Comparison of ENCODE assay signal across 18 cellular contexts in the genomic region with DNA sequence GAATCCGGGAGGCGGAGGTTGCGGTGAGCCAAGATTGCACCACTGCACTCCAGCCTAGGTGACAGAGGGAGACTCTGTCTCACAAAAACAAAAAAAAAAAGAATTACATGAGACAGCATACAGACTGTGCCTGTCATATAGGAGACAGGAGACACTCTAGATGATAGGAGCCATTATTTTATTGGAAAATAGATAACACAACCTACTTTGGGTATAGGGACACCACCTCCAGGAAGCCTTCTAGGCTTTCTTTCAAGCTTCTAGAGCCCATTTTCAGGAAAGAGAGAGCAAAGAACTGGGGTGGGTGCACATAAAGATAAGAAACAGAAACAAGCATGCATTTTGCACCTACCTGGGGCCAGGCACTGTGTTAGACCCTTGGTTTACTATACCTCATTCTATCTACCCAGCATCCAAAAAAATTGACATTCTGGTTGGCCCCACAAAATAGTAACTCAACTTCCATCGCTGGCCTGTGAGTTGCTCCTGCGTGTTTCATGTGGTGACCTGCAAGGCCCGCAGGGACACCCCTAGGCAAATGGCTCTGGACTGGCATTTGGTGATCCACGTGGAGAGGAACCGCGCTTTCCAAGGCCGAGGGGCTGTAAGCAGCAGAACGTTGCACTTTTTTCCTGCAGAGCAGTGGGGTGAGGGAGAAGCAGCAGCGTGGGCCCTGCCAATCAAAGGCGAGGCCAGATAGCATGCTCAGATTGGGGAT. TPM values are rescaled to one million over a fixed set of nuclear protein-coding genes. Genes with fewer than 3 reads are reported as not detected.
DNase-seq lines count a peak whose midpoint lies in the region; ATAC-seq and TF ChIP-seq lines count a peak whose summit lies in the region.
"Had no signal": no experiment of that assay in that cellular context is flagged by ENCODE, and none has a peak within 500 bp of the region (broad histone marks: within the 10 kb centered on the region; RNA-seq: fewer than 3 reads in every experiment).

No MANE protein-coding gene starts in this region.

- H3K14ac ChIP-seq in neuronal stem cell (ENCODE audit: low read length): no peak overlapping the region

- H3K27me3 ChIP-seq in neuronal stem cell (ENCODE audit: control insufficient read depth in 3 of 3, insufficient read depth in 3 of 3, low read depth in 1 of 3, low read length in 3 of 3): peaks cover 0 to 17% (median 0%) of the 10 kb centered on the region in 3 experiments
- H3K27me3 ChIP-seq: BLaER1 treated with 17β-estradiol and CSF1 and Interleukin-3, amounts not matched to agents 10 nM and 100 nM had no signal

- peaks cover 15% of the 10 kb centered on the region for H3K27me3 Mint-ChIP-seq in Calu3 (ENCODE audit: unreplicated experiment)

- no peaks in the 10 kb centered on the region for H3K4me1 Mint-ChIP-seq in Calu3 (ENCODE audit: low read depth, unreplicated experiment)
- H3K4me1 Mint-ChIP-seq: CD4-positive, CD25-positive, alpha-beta regulatory T cell had no signal

- H3K4me1 ChIP-seq in neuronal stem cell (ENCODE audit: control insufficient read depth in 2 of 2, insufficient read depth in 1 of 2, low read depth in 1 of 2, low read length in 2 of 2): peaks cover 6 to 18% of the 10 kb centered on the region in 2 donors

- intact Hi-C loops in cardiac septum (cut with DNase I): no loop called here
- intact Hi-C loops in Right ventricle myocardium inferior (cut with DNase I): no loop called here
- intact Hi-C loops in Calu3 (cut with micrococcal nuclease; ENCODE audit: unreplicated experiment): no loop called here

- H3K4me3 Mint-ChIP-seq in Calu3 (ENCODE audit: low read depth, unreplicated experiment): no peak overlapping the region
- H3K4me3 Mint-ChIP-seq: HFFc6 had no signal

- no peaks in the 10 kb centered on the region for H3K9me3 ChIP-seq in neuronal stem cell (replicated peaks in 1 of 2; ENCODE audit: control insufficient read depth in 2 of 2, insufficient read depth in 1 of 2, low read depth in 1 of 2, low read length in 2 of 2)
- H3K9me3 ChIP-seq: BLaER1 treated with 17β-estradiol and CSF1 and Interleukin-3, amounts not matched to agents 10 nM and 100 nM had no signal

- no peaks in the 10 kb centered on the region for H3K79me1 ChIP-seq in neuronal stem cell (ENCODE audit: low read depth, low read length)

- no peaks in the 10 kb centered on the region for H3K36me3 Mint-ChIP-seq in Calu3 (ENCODE audit: insufficient read depth, unreplicated experiment)
- H3K36me3 Mint-ChIP-seq: CD4-positive, CD25-positive, alpha-beta regulatory T cell had no signal

- no peak overlapping the region for H3K23ac ChIP-seq in neuronal stem cell (ENCODE audit: low read depth, low read length, poor library complexity)

- no peak overlapping the region for H3K9ac ChIP-seq in neuronal stem cell (ENCODE audit: low read depth, low read length, poor library complexity)
- H3K9ac ChIP-seq: BLaER1 treated with 17β-estradiol and CSF1 and Interleukin-3, amounts not matched to agents 10 nM and 100 nM had no signal

- H3K9me3 Mint-ChIP-seq in Calu3 (ENCODE audit: low read depth, unreplicated experiment): no peaks in the 10 kb centered on the region
- H3K9me3 Mint-ChIP-seq: CD4-positive, CD25-positive, alpha-beta regulatory T cell; HFFc6 had no signal

- ATAC-seq in Right ventricle myocardium inferior (no peak), HG02571 (IDR thresholded peaks at IDR 0.05; ENCODE audit: unreplicated experiment) (no peak)
- ATAC-seq: GM12878 had no signal

- CTCF ChIA-PET in Calu3 (lab: Charles Lee): no interaction called here

- no peak overlapping the region for H2BK120ac ChIP-seq in neuronal stem cell (ENCODE audit: low read depth, low read length)

- no peak overlapping the region for H3K4me2 ChIP-seq in neuronal stem cell (ENCODE audit: insufficient read depth, low read length, poor library complexity, severe bottlenecking)

- H2AK5ac ChIP-seq in neuronal stem cell (ENCODE audit: low read depth, low read length): no peak overlapping the region

- no peak overlapping the region for H3K27ac Mint-ChIP-seq in Calu3 (ENCODE audit: unreplicated experiment)
- H3K27ac Mint-ChIP-seq: CD4-positive, CD25-positive, alpha-beta regulatory T cell; HFFc6 had no signal

- no peak overlapping the region for H2BK5ac ChIP-seq in neuronal stem cell (ENCODE audit: low read length)

- no peaks in the 10 kb centered on the region for H3K36me3 ChIP-seq in neuronal stem cell (replicated peaks in 1 of 2; ENCODE audit: control insufficient read depth in 2 of 2, insufficient read depth in 2 of 2, low read length in 2 of 2)
- H3K36me3 ChIP-seq: BLaER1 treated with 17β-estradiol and CSF1 and Interleukin-3, amounts not matched to agents 10 nM and 100 nM had no signal

- TF ChIP-seq CTCF in Calu3 (IDR thresholded peaks at IDR 0.05; ENCODE audit: unreplicated experiment): no peak

- BruUV-seq in Calu3 (replicated peaks; lab: Mats Ljungman, UMichigan): no TSS peak

- H4K91ac ChIP-seq in neuronal stem cell (ENCODE audit: low read depth, low read length, poor library complexity): no peak overlapping the region

- peak overlapping the region; percentile 69 for H2AFZ ChIP-seq in neuronal stem cell (ENCODE audit: low read length)

- H3K27ac ChIP-seq in neuronal stem cell (replicated peaks; ENCODE audit: low read length): no peak overlapping the region
- H3K27ac ChIP-seq: BLaER1 treated with 17β-estradiol and CSF1 and Interleukin-3, amounts not matched to agents 10 nM and 100 nM had no signal

- peak overlapping the region; percentile 1 for H3K18ac ChIP-seq in neuronal stem cell (ENCODE audit: low read length)

- H2BK15ac ChIP-seq in neuronal stem cell (ENCODE audit: low read length): no peak overlapping the region

- no peak overlapping the region for H3K4me3 ChIP-seq in neuronal stem cell (ENCODE audit: low read length in 2 of 2)
- H3K4me3 ChIP-seq: BLaER1 treated with 17β-estradiol and CSF1 and Interleukin-3, amounts not matched to agents 10 nM and 100 nM; GM12878 had no signal

- no peak overlapping the region for H2BK12ac ChIP-seq in neuronal stem cell (ENCODE audit: low read length)

- DNase-seq in cardiac septum (ENCODE audit: low spot score) (peak; percentile 66), Right ventricle myocardium inferior (ENCODE audit: missing footprints) (no peak), islet precursor cell (peak; percentile 38), neuronal stem cell (ENCODE audit: low spot score) (no peak), DMS53 treated with DMSO at 0.1 percent for 48 hours (lab: John Stamatoyannopoulos, UW; ENCODE audit: unreplicated experiment) (no peak), Calu3 (no peak)
- DNase-seq: 8988T; ACHN; CD4-positive, CD25-positive, alpha-beta regulatory T cell; DMS 273 treated with DMSO at 0.1 percent for 48 hours; DMS79; GOT3; HCEC 1CT; HFFc6; KBM-7 had no signal

- no peak overlapping the region for H3K4ac ChIP-seq in neuronal stem cell (ENCODE audit: low read length)

- no peak overlapping the region for H4K8ac ChIP-seq in neuronal stem cell (ENCODE audit: low read depth, low read length)

- no CpG with 5 or more reads among the region's 13 CpGs for WGBS in neuronal stem cell (ENCODE audit: extremely low coverage in 2 of 2, insufficient read length in 2 of 2, insufficient replicate concordance in 1 of 2), 2 donors

RNA-seq across cellular contexts. Expression of a gene that starts 57.1 kb away (rescaled TPM):
- total RNA-seq in cardiac septum (31.6 TPM), Right ventricle myocardium inferior (23.6 TPM), Calu3 (2022) (38.3 and 44.6 TPM in 2 replicates)
- 68.0 TPM for polyA plus RNA-seq in neuronal stem cell (2013, experiment 1 of 2)
- polyA plus RNA-seq in neuronal stem cell (2013, experiment 2 of 2): 78.2 TPM

Comparison
In these comparisons a context has a peak if more than half of its experiments do, and no peak if none do; other contexts are left out.
1. DNase-seq: peak in cardiac septum (single experiment) and islet precursor cell (single experiment); none in Right ventricle myocardium inferior (single experiment), neuronal stem cell (single experiment), DMS53 treated with DMSO at 0.1 percent for 48 hours (single experiment) and Calu3 (single experiment).